Comparison of ENCODE assay signal across 11 cellular contexts in the genomic region with DNA sequence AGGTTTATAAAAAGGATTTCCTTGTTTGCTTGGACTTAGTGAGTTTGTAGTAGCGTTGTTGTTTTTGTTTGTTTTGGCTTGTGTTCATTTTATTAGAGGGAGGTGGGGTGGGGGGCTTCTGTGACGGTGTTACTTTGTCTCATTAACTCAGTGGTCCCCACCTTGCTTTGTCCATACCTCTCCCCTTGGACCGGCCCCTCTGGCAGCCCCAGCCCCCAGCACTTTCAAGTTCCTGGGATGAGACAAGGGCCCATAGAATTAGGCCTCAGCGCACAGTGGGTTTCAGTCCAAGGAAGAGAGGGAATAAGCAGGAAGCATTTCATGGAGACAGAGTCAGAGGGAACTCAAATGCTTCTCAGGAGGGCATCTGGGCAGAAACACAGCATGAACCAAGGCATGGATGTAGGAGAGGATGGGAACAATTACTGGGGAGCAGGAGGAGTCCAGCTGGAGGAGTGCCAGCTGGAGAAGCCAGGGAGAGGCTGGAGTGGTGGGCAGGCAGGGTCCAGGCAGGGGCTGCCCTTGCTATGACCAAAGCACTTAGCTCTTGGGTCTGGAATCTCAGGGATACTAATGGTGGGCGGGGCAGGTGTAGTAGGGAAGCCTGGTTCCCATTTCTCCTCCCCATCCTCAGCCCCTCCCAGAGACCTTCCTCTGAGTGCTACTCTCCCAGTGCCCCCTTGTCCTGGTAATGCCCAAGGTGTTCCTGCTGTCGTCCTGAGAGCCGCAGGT. TPM values are rescaled to one million over a fixed set of nuclear protein-coding genes. Genes with fewer than 3 reads are reported as not detected.
DNase-seq lines count a peak whose midpoint lies in the region; ATAC-seq and TF ChIP-seq lines count a peak whose summit lies in the region.
"Had no signal": no experiment of that assay in that cellular context is flagged by ENCODE, and none has a peak within 500 bp of the region (broad histone marks: within the 10 kb centered on the region; RNA-seq: fewer than 3 reads in every experiment).

No MANE protein-coding gene starts in this region.

- peaks cover 14% of the 10 kb centered on the region for H3K27me3 Mint-ChIP-seq in endothelial cell (ENCODE audit: unreplicated experiment)
- H3K27me3 Mint-ChIP-seq in stimulated activated naive B cell treated with anti-CD40 and anti-IgM and Interleukin-4, amounts not matched to agents 10 μg/mL and 1 μg/mL and 100 μg/mL, for 72 hours: peaks cover 39 to 59% of the 10 kb centered on the region in 2 donors

- no peak for TF ChIP-seq CTCF in endothelial cell (IDR thresholded peaks at IDR 0.05; ENCODE audit: unreplicated experiment)

- H3K4me1 Mint-ChIP-seq in endothelial cell (ENCODE audit: unreplicated experiment): peaks cover under 1% of the 10 kb centered on the region
- no peaks in the 10 kb centered on the region for H3K4me1 Mint-ChIP-seq in stimulated activated naive B cell treated with anti-CD40 and anti-IgM and Interleukin-4, amounts not matched to agents 10 μg/mL and 1 μg/mL and 100 μg/mL, for 72 hours

- H3K9me3 Mint-ChIP-seq in endothelial cell (ENCODE audit: unreplicated experiment): no peaks in the 10 kb centered on the region
- H3K9me3 Mint-ChIP-seq in stimulated activated naive B cell treated with anti-CD40 and anti-IgM and Interleukin-4, amounts not matched to agents 10 μg/mL and 1 μg/mL and 100 μg/mL, for 72 hours: no peaks in the 10 kb centered on the region
- H3K9me3 Mint-ChIP-seq: CD8-positive, alpha-beta T cell had no signal

- no peaks in the 10 kb centered on the region for H3K36me3 Mint-ChIP-seq in endothelial cell (ENCODE audit: low read depth, unreplicated experiment)
- H3K36me3 Mint-ChIP-seq in stimulated activated naive B cell treated with anti-CD40 and anti-IgM and Interleukin-4, amounts not matched to agents 10 μg/mL and 1 μg/mL and 100 μg/mL, for 72 hours: no peaks in the 10 kb centered on the region
- H3K36me3 Mint-ChIP-seq: CD8-positive, alpha-beta T cell had no signal

- H3K27ac Mint-ChIP-seq in endothelial cell (ENCODE audit: unreplicated experiment): peak overlapping the region; percentile 30
- peak overlapping the region; percentile 10 for H3K27ac Mint-ChIP-seq in stimulated activated naive B cell treated with anti-CD40 and anti-IgM and Interleukin-4, amounts not matched to agents 10 μg/mL and 1 μg/mL and 100 μg/mL, for 72 hours
- H3K27ac Mint-ChIP-seq: CD8-positive, alpha-beta T cell had no signal

- DNase-seq in activated effector memory CD4-positive, alpha-beta T cell treated with anti-CD3 and anti-CD28 coated beads, Interleukin-2, amount 50 U/mL, for 16 hours: peak; percentile 10
- no peak for DNase-seq in activated effector memory CD4-positive, alpha-beta T cell treated with Interleukin-2 at 50 U/mL for 16 hours
- DNase-seq in endothelial cell (ENCODE audit: low spot score) (no peak), kidney glomerular epithelial cell (lab: John Stamatoyannopoulos, UW) (no peak), H4 (ENCODE audit: low spot score) (no peak)
- no peak for DNase-seq in stimulated activated naive B cell treated with anti-CD40 and anti-IgM and Interleukin-4, amounts not matched to agents 10 μg/mL and 1 μg/mL and 100 μg/mL, for 72 hours
- no peak for DNase-seq in stimulated activated CD4-positive, alpha-beta T cell treated with anti-CD3 and anti-CD28 coated beads, Interleukin-2, amount 100 ng/mL, for 24 hours

- no peak overlapping the region for H3K4me3 Mint-ChIP-seq in endothelial cell (ENCODE audit: unreplicated experiment)
- no peak overlapping the region for H3K4me3 Mint-ChIP-seq in stimulated activated naive B cell treated with anti-CD40 and anti-IgM and Interleukin-4, amounts not matched to agents 10 μg/mL and 1 μg/mL and 100 μg/mL, for 72 hours
- H3K4me3 Mint-ChIP-seq: CD8-positive, alpha-beta T cell had no signal

- no peak for ATAC-seq in stimulated activated naive B cell treated with anti-CD40 and anti-IgM and Interleukin-4, amounts not matched to agents 10 μg/mL and 1 μg/mL and 100 μg/mL, for 72 hours (replicated peaks)

RNA-seq across cellular contexts. Expression of gene ENHO, which starts 23.5 kb away (rescaled TPM):
- 4.1 TPM for total RNA-seq in endothelial cell (ENCODE audit: unreplicated experiment)
- total RNA-seq in H4 (2014; rRNA removed; shearing (Covaris generic)): 1.9 and 2.3 TPM in 2 replicates
- total RNA-seq: Calu3; CD8-positive, alpha-beta T cell; GM23248; SJSA1 had no signal

RNA-seq across cellular contexts. Expression of gene CNTFR, which starts 43.3 kb away (rescaled TPM):
- 3.1 TPM for total RNA-seq in endothelial cell (ENCODE audit: unreplicated experiment)
- 0.15 and 0.55 TPM in 2 replicates for total RNA-seq in H4 (2014; rRNA removed; shearing (Covaris generic))
- total RNA-seq: Calu3; CD8-positive, alpha-beta T cell; GM23248; SJSA1 had no signal
